8 cellular contexts compared by ENCODE assay signal in the genomic region with DNA sequence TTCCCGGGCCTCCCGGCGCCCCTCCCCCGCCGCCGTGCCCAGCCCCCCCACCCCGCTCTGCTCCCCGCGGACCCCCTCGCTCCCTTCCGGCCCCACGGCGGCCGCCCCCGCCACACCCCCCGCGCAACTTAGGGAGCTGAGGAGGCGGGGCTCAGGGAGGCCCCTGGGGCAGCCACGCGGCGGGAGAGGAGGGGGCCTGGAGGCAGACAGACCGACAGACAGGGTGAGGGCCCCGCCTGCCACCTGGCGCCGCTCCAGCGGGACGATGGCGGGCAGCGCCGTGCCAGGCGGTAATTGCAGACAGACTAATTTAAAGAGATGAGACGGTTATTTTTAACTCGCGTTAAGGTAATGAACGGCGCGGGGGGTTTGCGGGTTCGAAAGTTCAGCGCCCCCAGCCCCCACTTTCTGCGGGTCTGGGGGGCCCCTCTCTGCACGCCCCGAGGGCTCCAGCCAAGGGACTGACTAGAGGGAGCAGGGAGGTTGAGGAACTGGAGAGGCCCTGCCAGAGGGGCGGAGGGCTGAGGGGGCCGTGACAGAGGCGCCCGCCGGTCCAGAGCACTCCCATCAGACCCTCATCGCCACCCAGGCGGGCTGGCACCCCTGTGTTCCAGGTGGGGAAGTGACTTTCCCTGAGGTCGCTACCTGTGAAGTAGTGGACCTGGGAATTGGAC. TPM values are rescaled to one million over a fixed set of nuclear protein-coding genes. Genes with fewer than 3 reads are reported as not detected.
DNase-seq lines count a peak whose midpoint lies in the region; ATAC-seq and TF ChIP-seq lines count a peak whose summit lies in the region.

No MANE protein-coding gene starts in this region.

- H3K9me3 Mint-ChIP-seq in CD4-positive, alpha-beta T cell = no peaks in the 10 kb centered on the region
- H3K9me3 Mint-ChIP-seq in activated CD4-positive, alpha-beta T cell treated with anti-CD3 and anti-CD28 coated beads, Interleukin-2, amount 10 ng/mL, durations not matched to agents 7 days and 5 days = no peaks in the 10 kb centered on the region

- H3K27ac ChIP-seq in CD4-positive, alpha-beta T cell (ENCODE audit: low read depth, low read length) = no peak overlapping the region
- H3K27ac ChIP-seq in left ventricle myocardium inferior (replicated peaks) (peak overlapping the region; percentile 75), spleen (peak overlapping the region in 1 of 8 donors; percentile 18), foreskin keratinocyte (no peak overlapping the region)

- peaks cover 60% of the 10 kb centered on the region for H3K27me3 Mint-ChIP-seq in CD4-positive, alpha-beta T cell
- H3K27me3 Mint-ChIP-seq in activated CD4-positive, alpha-beta T cell treated with anti-CD3 and anti-CD28 coated beads, Interleukin-2, amount 10 ng/mL, durations not matched to agents 7 days and 5 days = peaks cover 61% of the 10 kb centered on the region

- H3K4me3 ChIP-seq in left ventricle myocardium inferior (peak overlapping the region; percentile 64), spleen (peak overlapping the region; percentile 4 to 68 (median 36))

- CTCF ChIA-PET in CD4-positive, alpha-beta T cell (lab: Charles Lee) = no interaction called here
- CTCF ChIA-PET in activated CD4-positive, alpha-beta T cell treated with anti-CD3 and anti-CD28 coated beads, Interleukin-2, amount 10 ng/mL, durations not matched to agents 7 days and 5 days (lab: Charles Lee) = no interaction called here

- no peaks in the 10 kb centered on the region for H3K36me3 ChIP-seq in left ventricle myocardium inferior
- no peaks in the 10 kb centered on the region for H3K36me3 ChIP-seq in spleen

- ATAC-seq in CD4-positive, alpha-beta T cell (ENCODE audit: poor library complexity) = peak; percentile 55
- ATAC-seq in foreskin keratinocyte = no peak

- no peak for TF ChIP-seq CTCF in CD4-positive, alpha-beta T cell (IDR thresholded peaks at IDR 0.05)
- TF ChIP-seq CTCF in left ventricle myocardium inferior (IDR thresholded peaks at IDR 0.05; ENCODE audit: borderline replicate concordance) = no peak
- no peak for TF ChIP-seq CTCF in spleen (IDR thresholded peaks at IDR 0.05 in 8 of 11, conservative IDR thresholded peaks at IDR 0.05 in 3 of 11)
- TF ChIP-seq CTCF in foreskin keratinocyte (conservative IDR thresholded peaks at IDR 0.05) = no peak

- peak overlapping the region; percentile 74 for H3K4me3 Mint-ChIP-seq in CD4-positive, alpha-beta T cell
- H3K4me3 Mint-ChIP-seq in activated CD4-positive, alpha-beta T cell treated with anti-CD3 and anti-CD28 coated beads, Interleukin-2, amount 10 ng/mL, durations not matched to agents 7 days and 5 days = peak overlapping the region; percentile 13

- peak in 9 of 10 experiments; percentile 17 to 62 (median 38) for DNase-seq in CD4-positive, alpha-beta T cell
- DNase-seq in NCI-H1105 (lab: John Stamatoyannopoulos, UW) (peak; percentile 86), left ventricle myocardium inferior (no peak), spleen (peak; percentile 68), AG20443 (ENCODE audit: low spot score) (no peak), foreskin keratinocyte (no peak), A172 (ENCODE audit: low spot score) (no peak)
- peak; percentile 28 for DNase-seq in activated CD4-positive, alpha-beta T cell treated with anti-CD3 and anti-CD28 coated beads, Interleukin-2, amount 10 ng/mL, durations not matched to agents 7 days and 5 days

- peaks cover 48% of the 10 kb centered on the region for H3K27me3 ChIP-seq in CD4-positive, alpha-beta T cell (ENCODE audit: control insufficient read depth, insufficient read depth, low read length)
- H3K27me3 ChIP-seq in left ventricle myocardium inferior (ENCODE audit: low read depth) (peaks cover 29% of the 10 kb centered on the region), spleen (replicated peaks in 1 of 7) (peaks cover 0 to 79% (median 43%) of the 10 kb centered on the region in 7 donors), foreskin keratinocyte (peaks cover 81% of the 10 kb centered on the region)

- POLR2A ChIA-PET in CD4-positive, alpha-beta T cell (lab: Charles Lee) = no interaction called here
- POLR2A ChIA-PET in activated CD4-positive, alpha-beta T cell treated with anti-CD3 and anti-CD28 coated beads, Interleukin-2, amount 10 ng/mL, durations not matched to agents 7 days and 5 days (lab: Charles Lee) = no interaction called here

- intact Hi-C loops in CD4-positive, alpha-beta T cell (cut with DNase I, micrococcal nuclease) = loop anchor here in 1 of 2 experiments (10.0 kb wide), 4 partner anchors 298 to 1808 kb away; a partner anchor contains a TSS
- intact Hi-C loops in left ventricle myocardium inferior (cut with micrococcal nuclease) = no loop called here
- intact Hi-C loops in spleen (cut with DNase I; ENCODE audit: low total_unique reads) = no loop called here

- WGBS in spleen, 5 donors = 3 to 12% (median 4%) methylated on average over 16 to 51 of the region's 51 CpGs

- no peaks in the 10 kb centered on the region for H3K9me3 ChIP-seq in CD4-positive, alpha-beta T cell (ENCODE audit: control insufficient read depth, low read length)
- H3K9me3 ChIP-seq in left ventricle myocardium inferior (replicated peaks) = no peaks in the 10 kb centered on the region
- no peaks in the 10 kb centered on the region for H3K9me3 ChIP-seq in spleen

- H3K4me1 Mint-ChIP-seq in CD4-positive, alpha-beta T cell (ENCODE audit: low read depth) = peaks cover 10% of the 10 kb centered on the region
- H3K4me1 Mint-ChIP-seq in activated CD4-positive, alpha-beta T cell treated with anti-CD3 and anti-CD28 coated beads, Interleukin-2, amount 10 ng/mL, durations not matched to agents 7 days and 5 days = peaks cover 6% of the 10 kb centered on the region

- H3K27ac Mint-ChIP-seq in CD4-positive, alpha-beta T cell = no peak overlapping the region
- no peak overlapping the region for H3K27ac Mint-ChIP-seq in activated CD4-positive, alpha-beta T cell treated with anti-CD3 and anti-CD28 coated beads, Interleukin-2, amount 10 ng/mL, durations not matched to agents 7 days and 5 days

- no peak for TF ChIP-seq POLR2A in spleen (IDR thresholded peaks at IDR 0.05)

- no peaks in the 10 kb centered on the region for H3K36me3 Mint-ChIP-seq in CD4-positive, alpha-beta T cell (ENCODE audit: low read depth)
- no peaks in the 10 kb centered on the region for H3K36me3 Mint-ChIP-seq in activated CD4-positive, alpha-beta T cell treated with anti-CD3 and anti-CD28 coated beads, Interleukin-2, amount 10 ng/mL, durations not matched to agents 7 days and 5 days (ENCODE audit: low read depth)

- H3K4me1 ChIP-seq in left ventricle myocardium inferior (peaks cover 65% of the 10 kb centered on the region), spleen (peaks cover 16 to 51% (median 30%) of the 10 kb centered on the region in 6 donors), foreskin keratinocyte (no peaks in the 10 kb centered on the region)

RNA-seq across cellular contexts. Expression of a gene that starts 5.3 kb away (rescaled TPM):
- total RNA-seq in CD4-positive, alpha-beta T cell = 1 to 10 TPM; 1.2 to 2.2 TPM
- total RNA-seq in activated CD4-positive, alpha-beta T cell treated with anti-CD3 and anti-CD28 coated beads, Interleukin-2, amount 10 ng/mL, durations not matched to agents 7 days and 5 days = not detected
- 2.1 TPM for total RNA-seq in left ventricle myocardium inferior
- 1 to 10 TPM in 2 of 7 donors, under 1 TPM in 4, not detected in 1; 0.26 to 1.6 (median 0.41) TPM for total RNA-seq in spleen
- under 1 TPM; 0.14 to 0.20 (median 0.19) TPM for polyA plus RNA-seq in spleen
- total RNA-seq in foreskin keratinocyte = 0.07 TPM in 1 of 2 replicates, not detected in the other
- 0.04 and 0.11 TPM in 2 replicates for polyA plus RNA-seq in foreskin keratinocyte
- 0.47 and 1.0 TPM in 2 replicates for total RNA-seq in A172 (2014; rRNA removed; shearing (Covaris generic))

Comparison
In these comparisons a context has a peak if more than half of its experiments do, and no peak if none do; other contexts are left out.
1. DNase-seq: peak in CD4-positive, alpha-beta T cell (9 of 10), NCI-H1105 (single experiment), activated CD4-positive, alpha-beta T cell treated with anti-CD3 and anti-CD28 coated beads, Interleukin-2, amount 10 ng/mL, durations not matched to agents 7 days and 5 days (single experiment) and spleen (single experiment); none in left ventricle myocardium inferior (single experiment), AG20443 (single experiment), foreskin keratinocyte (0 of 2) and A172 (single experiment).